9 cellular contexts compared by ENCODE assay signal in the genomic region with DNA sequence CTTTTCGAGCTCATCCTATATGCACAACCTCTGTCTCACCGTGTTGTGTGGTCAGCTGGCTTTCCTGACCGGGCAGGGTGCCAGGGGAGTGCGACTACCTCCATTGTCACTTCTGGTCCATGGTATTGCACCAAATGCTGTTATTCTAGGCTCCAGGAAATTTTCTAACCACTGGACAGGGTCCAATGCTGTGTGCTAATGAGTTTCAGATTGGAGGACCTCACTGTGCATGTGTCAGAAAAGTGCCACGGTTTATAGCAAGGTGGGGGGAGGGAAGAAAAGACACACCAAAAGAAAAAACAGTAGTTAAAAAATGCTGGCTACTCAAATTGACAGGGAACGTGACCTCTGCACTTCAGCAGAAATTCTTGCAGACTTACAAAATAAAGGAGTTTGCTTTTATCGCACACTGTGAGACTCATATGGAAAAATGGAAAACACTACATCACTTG.
DNase-seq lines count a peak whose midpoint lies in the region; ATAC-seq, FAIRE-seq and TF ChIP-seq lines count a peak whose summit lies in the region.
"Had no signal": no experiment of that assay in that cellular context is flagged by ENCODE, and none has a peak within 500 bp of the region (broad histone marks: within the 10 kb centered on the region; RNA-seq: fewer than 3 reads in every experiment).

No MANE protein-coding gene starts in this region.

- no peaks in the 10 kb centered on the region for H3K9me3 Mint-ChIP-seq in activated naive CD4-positive, alpha-beta T cell treated with anti-CD3 and anti-CD28 coated beads for 36 hours
- H3K9me3 Mint-ChIP-seq in activated naive CD8-positive, alpha-beta T cell treated with anti-CD3 and anti-CD28 coated beads, Interleukin-2, amount 10 ng/mL, durations not matched to agents 7 days and 5 days, result no peaks in the 10 kb centered on the region

- TF ChIP-seq CTCF in spleen (IDR thresholded peaks at IDR 0.05 in 8 of 11, conservative IDR thresholded peaks at IDR 0.05 in 3 of 11), result no peak

- peak overlapping the region in 3 of 8 donors; percentile 14 to 51 (median 18) for H3K27ac ChIP-seq in spleen
- H3K27ac ChIP-seq: BLaER1 treated with 17β-estradiol and CSF1 and Interleukin-3, amounts not matched to agents 10 nM and 100 nM had no signal

- no peak for ATAC-seq in activated naive CD8-positive, alpha-beta T cell treated with anti-CD3 and anti-CD28 coated beads, Interleukin-2, amount 10 ng/mL, durations not matched to agents 7 days and 5 days (ENCODE audit: low read depth)
- ATAC-seq in left lobe of liver, result peak; percentile 68
- ATAC-seq in esophagus mucosa, result no peak

- no peaks in the 10 kb centered on the region for H3K27me3 ChIP-seq in spleen (replicated peaks in 1 of 7)
- H3K27me3 ChIP-seq: BLaER1 treated with 17β-estradiol and CSF1 and Interleukin-3, amounts not matched to agents 10 nM and 100 nM had no signal

- H3K27ac Mint-ChIP-seq in activated naive CD4-positive, alpha-beta T cell treated with anti-CD3 and anti-CD28 coated beads for 36 hours, result peak overlapping the region; percentile 38
- H3K27ac Mint-ChIP-seq in activated naive CD8-positive, alpha-beta T cell treated with anti-CD3 and anti-CD28 coated beads, Interleukin-2, amount 10 ng/mL, durations not matched to agents 7 days and 5 days, result peak overlapping the region; percentile 54

- CTCF ChIA-PET in activated naive CD4-positive, alpha-beta T cell treated with anti-CD3 and anti-CD28 coated beads for 36 hours (lab: Charles Lee), result interaction anchor here (0.7 to 1.5 kb wide), 3 partner anchors 9 to 12 kb away, joined by 3 to 4 read pairs (median 4); no protein-coding TSS in a partner anchor

- peaks cover 0 to 43% (median 4%) of the 10 kb centered on the region in 6 donors for H3K36me3 ChIP-seq in spleen

- TF ChIP-seq POLR2A in spleen (IDR thresholded peaks at IDR 0.05), result no peak

- 26 to 39% (median 30%) methylated on average over 7 of the region's 7 CpGs for WGBS in spleen, 5 donors

- H3K9me3 ChIP-seq in spleen, result no peaks in the 10 kb centered on the region
- H3K9me3 ChIP-seq: BLaER1 treated with 17β-estradiol and CSF1 and Interleukin-3, amounts not matched to agents 10 nM and 100 nM had no signal

- FAIRE-seq in urothelium cell line (lab: Jason Lieb, UNC), result peak; percentile 92

- peaks cover 4% of the 10 kb centered on the region for H3K36me3 Mint-ChIP-seq in activated naive CD4-positive, alpha-beta T cell treated with anti-CD3 and anti-CD28 coated beads for 36 hours (ENCODE audit: low read depth)
- peaks cover 45% of the 10 kb centered on the region for H3K36me3 Mint-ChIP-seq in activated naive CD8-positive, alpha-beta T cell treated with anti-CD3 and anti-CD28 coated beads, Interleukin-2, amount 10 ng/mL, durations not matched to agents 7 days and 5 days

- H3K4me3 ChIP-seq in spleen, result no peak overlapping the region
- H3K4me3 ChIP-seq: BLaER1 treated with 17β-estradiol and CSF1 and Interleukin-3, amounts not matched to agents 10 nM and 100 nM had no signal

- H3K27me3 Mint-ChIP-seq in activated naive CD4-positive, alpha-beta T cell treated with anti-CD3 and anti-CD28 coated beads for 36 hours (ENCODE audit: low read depth), result no peaks in the 10 kb centered on the region
- H3K27me3 Mint-ChIP-seq in activated naive CD8-positive, alpha-beta T cell treated with anti-CD3 and anti-CD28 coated beads, Interleukin-2, amount 10 ng/mL, durations not matched to agents 7 days and 5 days, result no peaks in the 10 kb centered on the region

- intact Hi-C loops in activated naive CD4-positive, alpha-beta T cell treated with anti-CD3 and anti-CD28 coated beads for 36 hours (cut with micrococcal nuclease), result no loop called here
- intact Hi-C loops in spleen (cut with DNase I; ENCODE audit: low total_unique reads), result no loop called here

- peaks cover 5 to 100% (median 60%) of the 10 kb centered on the region in 6 donors for H3K4me1 ChIP-seq in spleen

- POLR2A ChIA-PET in activated naive CD8-positive, alpha-beta T cell treated with anti-CD3 and anti-CD28 coated beads, Interleukin-2, amount 10 ng/mL, durations not matched to agents 7 days and 5 days (lab: Charles Lee), result no interaction called here

- no peak for DNase-seq in activated naive CD4-positive, alpha-beta T cell treated with anti-CD3 and anti-CD28 coated beads for 36 hours
- DNase-seq in activated naive CD4-positive, alpha-beta T cell treated with anti-CD3 and anti-CD28 coated beads, Interleukin-2, amount 50 U/mL, for 16 hours, result no peak
- no peak for DNase-seq in activated naive CD8-positive, alpha-beta T cell treated with anti-CD3 and anti-CD28 coated beads, Interleukin-2, amount 10 ng/mL, durations not matched to agents 7 days and 5 days
- DNase-seq in left lobe of liver (ENCODE audit: low spot score) (peak; percentile 71), urothelium cell line (ENCODE audit: low spot score) (peak; percentile 41), spleen (no peak)
- no peak for DNase-seq in activated T-cell treated with anti-CD3 and anti-CD28 coated beads, Interleukin-2, amount 50 U/mL, for 48 hours

- no peak overlapping the region for H3K4me3 Mint-ChIP-seq in activated naive CD4-positive, alpha-beta T cell treated with anti-CD3 and anti-CD28 coated beads for 36 hours
- no peak overlapping the region for H3K4me3 Mint-ChIP-seq in activated naive CD8-positive, alpha-beta T cell treated with anti-CD3 and anti-CD28 coated beads, Interleukin-2, amount 10 ng/mL, durations not matched to agents 7 days and 5 days

- H3K4me1 Mint-ChIP-seq in activated naive CD4-positive, alpha-beta T cell treated with anti-CD3 and anti-CD28 coated beads for 36 hours (ENCODE audit: low read depth), result peaks cover 82% of the 10 kb centered on the region
- peaks cover 64% of the 10 kb centered on the region for H3K4me1 Mint-ChIP-seq in activated naive CD8-positive, alpha-beta T cell treated with anti-CD3 and anti-CD28 coated beads, Interleukin-2, amount 10 ng/mL, durations not matched to agents 7 days and 5 days

Comparison
In these comparisons a context has a peak if more than half of its experiments do, and no peak if none do; other contexts are left out.
1. DNase-seq: peak in left lobe of liver (single experiment) and urothelium cell line (single experiment); none in activated naive CD4-positive, alpha-beta T cell treated with anti-CD3 and anti-CD28 coated beads for 36 hours (single experiment), activated naive CD4-positive, alpha-beta T cell treated with anti-CD3 and anti-CD28 coated beads, Interleukin-2, amount 50 U/mL, for 16 hours (single experiment), activated naive CD8-positive, alpha-beta T cell treated with anti-CD3 and anti-CD28 coated beads, Interleukin-2, amount 10 ng/mL, durations not matched to agents 7 days and 5 days (single experiment), spleen (single experiment) and activated T-cell treated with anti-CD3 and anti-CD28 coated beads, Interleukin-2, amount 50 U/mL, for 48 hours (0 of 2).